ENCODE assay signal across 8 cellular contexts in genomic region chr1:91021686-91022517, GRCh38. TPM values are rescaled to one million over a fixed set of nuclear protein-coding genes. Genes with fewer than 3 reads are reported as not detected.
DNase-seq lines count a peak whose midpoint lies in the region; ATAC-seq, FAIRE-seq and TF ChIP-seq lines count a peak whose summit lies in the region.

Gene ZNF644, minus strand, starts transcription at chr1:91022035. Its CDS starts 39,682 bp downstream, at chr1:90982353.

- DNase-seq in AG04450 (ENCODE audit: low read depth, low spot score) (peak; percentile 78), NCI-H2196 (lab: John Stamatoyannopoulos, UW; ENCODE audit: unreplicated experiment) (peak; percentile 96), WERI-Rb-1 (peak; percentile 89), breast epithelium (ENCODE audit: low spot score in 2 of 2) (peak; percentile 91 to 95), small intestine (peak; percentile 88)

- TF ChIP-seq CTCF in AG04450 (IDR thresholded peaks at IDR 0.05; ENCODE audit: low read depth, low read length) (no peak), WERI-Rb-1 (IDR thresholded peaks at IDR 0.05; ENCODE audit: low read depth, low read length) (no peak), breast epithelium (IDR thresholded peaks at IDR 0.05) (no peak)

- POLR2A ChIA-PET in AG04450 (lab: Yijun Ruan, JAX), result interaction anchor here (0.5 to 1.3 kb wide), 11 partner anchors 9 to 864 kb away, joined by 3 to 6 read pairs (median 3); partner anchors contain the start of gene TGFBR3

- CTCF ChIA-PET in AG04450 (lab: Charles Lee), result interaction anchor here (0.7 to 1.6 kb wide), 4 partner anchors 95 to 300 kb away, joined by 4 to 5 read pairs (median 4); no protein-coding TSS in a partner anchor

- intact Hi-C loops in breast epithelium (cut with DNase I; ENCODE audit: low total_unique reads), result no loop called here

- H3K36me3 ChIP-seq in WERI-Rb-1 (peaks cover 27% of the 10 kb centered on the region), breast epithelium (no peaks in the 10 kb centered on the region), iPS-20b (ENCODE audit: insufficient read depth, low read depth, low read length) (peaks cover 33% of the 10 kb centered on the region), small intestine (ENCODE audit: control insufficient read depth in 2 of 2, insufficient read depth in 2 of 2, low read length in 2 of 2) (no peaks in the 10 kb centered on the region)

- H3K27ac ChIP-seq in AG04450 (ENCODE audit: low read depth, low read length) (peak within 1 kb of the TSS; percentile 100), WERI-Rb-1 (peak within 1 kb of the TSS; percentile 98), breast epithelium (peak within 1 kb of the TSS; percentile 99 to 100), iPS-20b (ENCODE audit: low read length) (peak within 1 kb of the TSS; percentile 75), small intestine (ENCODE audit: low read depth in 1 of 2, low read length in 1 of 2) (peak within 1 kb of the TSS; percentile 95 to 98)

- TF ChIP-seq POLR2A in breast epithelium (IDR thresholded peaks at IDR 0.05), result peak; percentile 84

- H3K4me3 ChIP-seq in AG04450 (ENCODE audit: low read depth, low read length), result peak within 1 kb of the TSS; percentile 90
- peak within 1 kb of the TSS; percentile 83 for H3K4me3 ChIP-seq in WERI-Rb-1 (ENCODE audit: low read depth, low read length)
- peak within 1 kb of the TSS; percentile 80 to 92 (median 87) for H3K4me3 ChIP-seq in breast epithelium
- H3K4me3 ChIP-seq in iPS-20b (ENCODE audit: low read length), result peak within 1 kb of the TSS; percentile 85
- H3K4me3 ChIP-seq in small intestine (ENCODE audit: low read depth in 1 of 2, low read length in 2 of 2), result peak within 1 kb of the TSS; percentile 77 to 90

- no peak for FAIRE-seq in small intestine (lab: Jason Lieb, UNC)

- H3K4me1 ChIP-seq in breast epithelium (peaks cover 0 to 12% of the 10 kb centered on the region in 2 donors), iPS-20b (ENCODE audit: insufficient read depth, low read length) (peaks cover 17% of the 10 kb centered on the region; the same call in 1 of the 2 replicates), small intestine (ENCODE audit: control insufficient read depth in 2 of 2, insufficient read depth in 1 of 2, low read depth in 1 of 2, low read length in 1 of 2) (peaks cover 4 to 7% of the 10 kb centered on the region in 2 donors)

- H3K9me3 ChIP-seq in AG04450 (ENCODE audit: control insufficient read depth, insufficient read depth, low read length) (no peaks in the 10 kb centered on the region; the same call in 1 of the 2 replicates), WERI-Rb-1 (ENCODE audit: severe bottlenecking) (no peaks in the 10 kb centered on the region), breast epithelium (no peaks in the 10 kb centered on the region), iPS-20b (ENCODE audit: insufficient read depth, low read depth, low read length) (no peaks in the 10 kb centered on the region), small intestine (ENCODE audit: control insufficient read depth, low read depth) (no peaks in the 10 kb centered on the region)

- no peaks in the 10 kb centered on the region for H3K27me3 ChIP-seq in AG04450 (ENCODE audit: control insufficient read depth, insufficient read depth, low read length)
- no peaks in the 10 kb centered on the region for H3K27me3 ChIP-seq in WERI-Rb-1 (ENCODE audit: insufficient read depth, low read depth, severe bottlenecking)
- H3K27me3 ChIP-seq in breast epithelium, result no peaks in the 10 kb centered on the region
- no peaks in the 10 kb centered on the region for H3K27me3 ChIP-seq in iPS-20b (ENCODE audit: insufficient read depth, low read length)
- H3K27me3 ChIP-seq in small intestine (ENCODE audit: control insufficient read depth in 2 of 2, insufficient read depth in 2 of 2, low read length in 2 of 2), result no peaks in the 10 kb centered on the region

- 1% methylated on average over 57 to 70 of the region's 70 CpGs for WGBS in small intestine, 3 donors

- peak within 1 kb of the TSS; percentile 98 for H3K9ac ChIP-seq in iPS-20b (ENCODE audit: low read depth, low read length)

- ATAC-seq in GM18873 (IDR thresholded peaks at IDR 0.05; ENCODE audit: low FRiP score, unreplicated experiment) (peak; percentile 89), HG03135 (IDR thresholded peaks at IDR 0.05; ENCODE audit: unreplicated experiment) (peak; percentile 82)

RNA-seq across cellular contexts. Expression of gene ZNF644, which starts in this region (rescaled TPM):
- polyA plus RNA-seq in AG04450 (2011; rRNA removed) (19.1 and 27.5 TPM in 2 replicates), small intestine (10 to 100 TPM; 14.1 to 19.5 (median 14.6) TPM)
- polyA minus RNA-seq in AG04450 (2011; rRNA and poly(A)+ RNA removed), result 36.0 and 62.2 TPM in 2 replicates
- total RNA-seq in breast epithelium, result 100 to 1,000 TPM in 2 of 3 donors, 10 to 100 TPM in 1; 58.7 to 161 (median 104) TPM

Comparison
In these comparisons a context has a peak if more than half of its experiments do, and no peak if none do; other contexts are left out.
1. Peak in every context shown above with its lines: DNase-seq, ATAC-seq, H3K4me3 ChIP-seq and H3K27ac ChIP-seq.